Comparison of ENCODE assay signal across 9 cellular contexts in the genomic region with DNA sequence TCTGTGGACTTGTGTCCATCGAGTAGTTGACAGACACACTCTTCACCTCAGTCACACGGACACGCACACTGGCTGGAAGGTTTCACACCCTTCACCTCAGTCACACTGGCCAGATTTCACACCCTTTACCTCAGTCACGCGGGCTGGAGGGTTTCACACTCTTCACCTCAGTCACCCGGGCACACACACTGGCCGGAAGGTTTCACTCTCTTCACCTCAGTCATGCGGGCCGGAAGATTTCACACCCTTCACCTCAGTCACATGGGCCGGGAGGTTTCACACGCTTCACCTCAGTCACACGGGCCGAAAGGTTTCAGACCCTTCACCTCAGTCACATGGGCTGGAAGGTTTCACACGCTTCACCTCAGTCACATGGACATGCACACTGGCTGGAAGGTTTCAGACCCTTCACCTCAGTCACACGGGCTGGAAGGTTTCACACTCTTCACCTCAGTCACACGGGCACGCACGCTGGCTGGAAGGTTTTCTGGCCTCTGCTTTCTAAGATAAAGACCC.
A peak's percentile ranks its signal among the peaks of the same experiment; 100 is the strongest.
DNase-seq lines count a peak whose midpoint lies in the region; ATAC-seq and TF ChIP-seq lines count a peak whose summit lies in the region.
"Had no signal": no experiment of that assay in that cellular context is flagged by ENCODE, and none has a peak within 500 bp of the region (broad histone marks: within the 10 kb centered on the region; RNA-seq: fewer than 3 reads in every experiment).

No MANE protein-coding gene starts in this region.

- no peaks in the 10 kb centered on the region for H3K9me3 ChIP-seq in esophagus squamous epithelium

- peaks cover 0 to 10% (median 0%) of the 10 kb centered on the region in 3 donors for H3K4me1 Mint-ChIP-seq in IgD-negative memory B cell

- no peaks in the 10 kb centered on the region for H3K36me3 ChIP-seq in esophagus squamous epithelium

- peak overlapping the region in 2 of 3 donors; percentile 9 to 50 for H3K27ac Mint-ChIP-seq in IgD-negative memory B cell

- H3K4me3 ChIP-seq in esophagus squamous epithelium = no peak overlapping the region

- DNase-seq in stimulated activated CD8-positive, alpha-beta memory T cell treated with anti-CD3 and anti-CD28 coated beads, Interleukin-4, amount 100 ng/mL, for 48 hours = peak; percentile 50
- DNase-seq in omental fat pad (ENCODE audit: low spot score) (no peak), substantia nigra (lab: John Stamatoyannopoulos, UW) (no peak), esophagus squamous epithelium (lab: John Stamatoyannopoulos, UW) (no peak)
- DNase-seq: left cardiac atrium had no signal

- H3K27me3 ChIP-seq in esophagus squamous epithelium = peaks cover 0 to 18% (median 0%) of the 10 kb centered on the region in 4 donors

- H3K27ac ChIP-seq in substantia nigra (ENCODE audit: low read depth, low read length, poor library complexity, severe bottlenecking) (no peak overlapping the region), esophagus squamous epithelium (no peak overlapping the region)

- TF ChIP-seq POLR2A in esophagus squamous epithelium (IDR thresholded peaks at IDR 0.05) = no peak

- no peaks in the 10 kb centered on the region for H3K27me3 Mint-ChIP-seq in IgD-negative memory B cell

- H3K4me1 ChIP-seq in esophagus squamous epithelium = no peaks in the 10 kb centered on the region

- no peak overlapping the region for H3K4me3 Mint-ChIP-seq in IgD-negative memory B cell

- no peaks in the 10 kb centered on the region for H3K36me3 Mint-ChIP-seq in IgD-negative memory B cell

- TF ChIP-seq CTCF in omental fat pad (IDR thresholded peaks at IDR 0.05) = no peak
- no peak for TF ChIP-seq CTCF in esophagus squamous epithelium (IDR thresholded peaks at IDR 0.05)

- intact Hi-C loops in esophagus squamous epithelium (cut with DNase I) = no loop called here

- 80 to 85% methylated on average over 13 to 18 of the region's 18 CpGs for WGBS in esophagus squamous epithelium, 2 donors

- no peaks in the 10 kb centered on the region for H3K9me3 Mint-ChIP-seq in IgD-negative memory B cell

- peak; percentile 62 for ATAC-seq in GM19035 (IDR thresholded peaks at IDR 0.05; ENCODE audit: unreplicated experiment)
- ATAC-seq in HG02588 (IDR thresholded peaks at IDR 0.05; ENCODE audit: unreplicated experiment) = peak; percentile 64
- no peak for ATAC-seq in omental fat pad (ENCODE audit: low FRiP score)
- ATAC-seq: left cardiac atrium, Right ventricle myocardium inferior had no signal
